17 cellular contexts compared by ENCODE assay signal in the genomic region with DNA sequence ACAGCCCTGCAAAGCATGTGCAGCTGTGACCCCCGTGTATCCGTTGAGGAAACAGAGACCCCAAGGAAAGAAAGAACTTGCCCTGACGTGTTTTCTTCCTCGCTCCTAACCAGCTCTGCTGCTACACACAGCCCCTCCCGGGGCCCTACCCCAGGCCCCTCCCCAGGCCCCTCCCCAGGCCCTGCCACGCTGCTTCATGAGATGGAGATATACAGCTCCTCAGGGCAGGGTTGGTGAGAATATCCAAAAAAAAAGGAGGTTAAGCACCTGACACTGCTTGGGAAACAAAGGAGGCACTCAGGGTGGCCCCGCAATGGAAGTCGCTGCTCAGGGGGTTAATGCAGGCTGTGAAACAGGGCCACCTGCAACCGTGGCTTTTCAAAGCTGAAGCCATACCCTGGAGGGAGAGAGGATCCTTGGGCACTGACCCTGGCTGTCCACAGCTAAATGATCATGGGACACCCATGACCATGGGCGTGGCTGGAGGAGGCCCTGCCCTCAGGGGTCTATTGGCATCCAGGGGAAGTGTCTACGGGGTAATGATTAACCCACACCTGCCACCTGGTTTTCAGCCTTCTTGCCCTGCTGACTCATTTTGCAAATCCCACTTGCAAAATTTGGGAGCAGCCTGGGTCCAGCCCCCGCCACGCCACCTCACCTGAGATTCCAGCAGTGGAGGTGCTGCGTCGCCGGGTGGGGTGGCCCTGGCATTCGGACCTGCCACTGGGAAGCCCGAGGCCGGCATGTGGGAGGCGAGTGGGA.
DNase-seq lines count a peak whose midpoint lies in the region; TF ChIP-seq lines count a peak whose summit lies in the region.
"Had no signal": no experiment of that assay in that cellular context is flagged by ENCODE, and none has a peak within 500 bp of the region (broad histone marks: within the 10 kb centered on the region; RNA-seq: fewer than 3 reads in every experiment).

No MANE protein-coding gene starts in this region.

- BruUV-seq in Caco-2 (replicated peaks; lab: Mats Ljungman, UMichigan): TSS peak; percentile 66

- CTCF ChIA-PET in Caco-2 (lab: Charles Lee): interaction anchor here (0.5 to 2.0 kb wide), 14 partner anchors 12 to 432 kb away, joined by 3 to 9 read pairs (median 4); a partner anchor contains a TSS

- peaks cover 58% of the 10 kb centered on the region for H3K4me1 ChIP-seq in Caco-2

- H3K4me1 Mint-ChIP-seq in Caco-2 (ENCODE audit: low read depth, unreplicated experiment): peaks cover 48% of the 10 kb centered on the region
- peaks cover 54% of the 10 kb centered on the region for H3K4me1 Mint-ChIP-seq in progenitor cell of endocrine pancreas (ENCODE audit: low read depth)

- H3K9me3 Mint-ChIP-seq in Caco-2 (ENCODE audit: unreplicated experiment) (no peaks in the 10 kb centered on the region), progenitor cell of endocrine pancreas (ENCODE audit: low read depth) (no peaks in the 10 kb centered on the region)

- H3K4me3 ChIP-seq in Caco-2 (ENCODE audit: low read depth, low read length): peak overlapping the region; percentile 35
- H3K4me3 ChIP-seq: A549, MG63 had no signal

- H3K9me3 ChIP-seq in Caco-2: no peaks in the 10 kb centered on the region
- H3K9me3 ChIP-seq: MG63 had no signal

- peak; percentile 93 to 94 for DNase-seq in Caco-2
- DNase-seq in NCI-H69 (lab: John Stamatoyannopoulos, UW): peak; percentile 31
- peak; percentile 21 for DNase-seq in kidney tubule cell (ENCODE audit: low spot score)
- peak; percentile 44 for DNase-seq in progenitor cell of endocrine pancreas (ENCODE audit: low spot score, unreplicated experiment)
- no peak for DNase-seq in CD1c-positive myeloid dendritic cell (ENCODE audit: extremely low spot score)
- DNase-seq in DMS114 treated with DMSO at 0.1 percent for 48 hours (lab: John Stamatoyannopoulos, UW; ENCODE audit: unreplicated experiment): no peak
- DNase-seq in OCI-M1 (lab: John Stamatoyannopoulos, UW): no peak
- DNase-seq: CD4-positive, alpha-beta memory T cell; DMS 273 treated with DMSO at 0.1 percent for 48 hours; HCEC 1CT; MG63; NCI-H1092 treated with DMSO at 0.1 percent for 48 hours; NCI-H1694; NCI-H446 treated with DMSO at 0.1 percent for 48 hours; NCI-H774; SHP77 treated with DMSO at 0.1 percent for 48 hours had no signal

- POLR2A ChIA-PET in Caco-2 (lab: Charles Lee): interaction anchor here (0.6 kb wide), 1 partner anchor 206 kb away, joined by 7 read pairs; no protein-coding TSS in a partner anchor

- H3K4me3 Mint-ChIP-seq in Caco-2 (ENCODE audit: unreplicated experiment): peak overlapping the region; percentile 65
- H3K4me3 Mint-ChIP-seq in progenitor cell of endocrine pancreas (ENCODE audit: low read depth): peak overlapping the region; percentile 55
- H3K4me3 Mint-ChIP-seq: CD4-positive, alpha-beta memory T cell had no signal

- peak overlapping the region; percentile 88 for H3K27ac Mint-ChIP-seq in Caco-2 (ENCODE audit: unreplicated experiment)
- H3K27ac Mint-ChIP-seq in progenitor cell of endocrine pancreas: no peak overlapping the region

- no peaks in the 10 kb centered on the region for H3K27me3 ChIP-seq in Caco-2 (replicated peaks; ENCODE audit: control insufficient read depth, insufficient read depth, low read length)
- H3K27me3 ChIP-seq: MG63 had no signal

- no peaks in the 10 kb centered on the region for H3K36me3 ChIP-seq in Caco-2 (ENCODE audit: control insufficient read depth, insufficient read depth, low read length)
- H3K36me3 ChIP-seq: MG63 had no signal

- H3K36me3 Mint-ChIP-seq in Caco-2 (ENCODE audit: insufficient read depth, unreplicated experiment) (peaks cover 6% of the 10 kb centered on the region), progenitor cell of endocrine pancreas (ENCODE audit: insufficient read depth) (no peaks in the 10 kb centered on the region)
- H3K36me3 Mint-ChIP-seq: CD4-positive, alpha-beta memory T cell had no signal

- no peaks in the 10 kb centered on the region for H3K27me3 Mint-ChIP-seq in Caco-2 (ENCODE audit: insufficient read depth, unreplicated experiment)
- peaks cover 3% of the 10 kb centered on the region for H3K27me3 Mint-ChIP-seq in progenitor cell of endocrine pancreas

- no peak for TF ChIP-seq CTCF in Caco-2 (IDR thresholded peaks at IDR 0.05; ENCODE audit: insufficient read depth in 1 of 2, low read depth in 1 of 2, low read length in 1 of 2, severe bottlenecking in 1 of 2, unreplicated experiment in 1 of 2)
- TF ChIP-seq CTCF in progenitor cell of endocrine pancreas (IDR thresholded peaks at IDR 0.05; ENCODE audit: unreplicated experiment): no peak

- intact Hi-C loops in Caco-2 (cut with micrococcal nuclease; ENCODE audit: unreplicated experiment): loop anchor here (1.0 kb wide), 2 partner anchors 18 to 34 kb away; no protein-coding TSS in a partner anchor

Comparison
In these comparisons a context has a peak if more than half of its experiments do, and no peak if none do; other contexts are left out.
1. DNase-seq: peak in Caco-2 (2 of 2), NCI-H69 (single experiment), kidney tubule cell (single experiment) and progenitor cell of endocrine pancreas (single experiment); none in CD1c-positive myeloid dendritic cell (single experiment), DMS114 treated with DMSO at 0.1 percent for 48 hours (single experiment) and OCI-M1 (single experiment).